In genomic region chr1:172883387-172883791, GRCh38 we compare ENCODE assay signal across 11 cellular contexts.
DNase-seq lines count a peak whose midpoint lies in the region; ATAC-seq and TF ChIP-seq lines count a peak whose summit lies in the region.
"Had no signal": no experiment of that assay in that cellular context is flagged by ENCODE, and none has a peak within 500 bp of the region (broad histone marks: within the 10 kb centered on the region; RNA-seq: fewer than 3 reads in every experiment).

No MANE protein-coding gene starts in this region.

- no peaks in the 10 kb centered on the region for H3K27me3 ChIP-seq in CD8-positive, alpha-beta memory T cell (ENCODE audit: insufficient read depth, low read length, poor library complexity, severe bottlenecking)
- H3K27me3 ChIP-seq in testis = no peaks in the 10 kb centered on the region

- no peak overlapping the region for H3K27ac ChIP-seq in CD8-positive, alpha-beta memory T cell (ENCODE audit: low read depth, low read length)
- no peak overlapping the region for H3K27ac ChIP-seq in testis

- peaks cover 12% of the 10 kb centered on the region for H3K4me1 ChIP-seq in CD8-positive, alpha-beta memory T cell (ENCODE audit: insufficient read depth, low read length)
- H3K4me1 ChIP-seq in testis = no peaks in the 10 kb centered on the region

- no peak for DNase-seq in CD8-positive, alpha-beta memory T cell
- DNase-seq in amniotic epithelial cell (ENCODE audit: low read depth) (peak; percentile 28), CD14-positive monocyte (ENCODE audit: low spot score) (no peak), mucosa of gallbladder (ENCODE audit: low spot score) (no peak), testis (no peak)
- DNase-seq: activated naive CD4-positive, alpha-beta T cell treated with anti-CD3 and anti-CD28 coated beads, Interleukin-2, amount 10 ng/mL, durations not matched to agents 7 days and 5 days; NCI-H748 treated with DMSO at 0.1 percent for 48 hours; T-helper 9 cell had no signal

- peaks cover 0 to 3% (median 1%) of the 10 kb centered on the region in 5 donors for H3K9me3 Mint-ChIP-seq in CD8-positive, alpha-beta memory T cell
- no peaks in the 10 kb centered on the region for H3K9me3 Mint-ChIP-seq in CD14-positive monocyte

- H3K4me3 Mint-ChIP-seq in CD8-positive, alpha-beta memory T cell = peak overlapping the region in 6 of 7 donors; percentile 30 to 82 (median 65)
- H3K4me3 Mint-ChIP-seq in CD14-positive monocyte = peak overlapping the region in 1 of 2 donors; percentile 30
- H3K4me3 Mint-ChIP-seq: activated naive CD4-positive, alpha-beta T cell treated with anti-CD3 and anti-CD28 coated beads, Interleukin-2, amount 10 ng/mL, durations not matched to agents 7 days and 5 days had no signal

- H3K27ac Mint-ChIP-seq in CD8-positive, alpha-beta memory T cell = peak overlapping the region in 5 of 8 donors; percentile 9 to 78 (median 24)
- no peak overlapping the region for H3K27ac Mint-ChIP-seq in CD14-positive monocyte
- H3K27ac Mint-ChIP-seq: activated naive CD4-positive, alpha-beta T cell treated with anti-CD3 and anti-CD28 coated beads, Interleukin-2, amount 10 ng/mL, durations not matched to agents 7 days and 5 days had no signal

- peak overlapping the region; percentile 29 for H3K4me3 ChIP-seq in CD8-positive, alpha-beta memory T cell (ENCODE audit: low read length)
- no peak overlapping the region for H3K4me3 ChIP-seq in testis

- H3K4me1 Mint-ChIP-seq in CD8-positive, alpha-beta memory T cell = peaks cover 14 to 27% (median 22%) of the 10 kb centered on the region in 3 donors
- H3K4me1 Mint-ChIP-seq in CD14-positive monocyte = peaks cover 10% of the 10 kb centered on the region

- WGBS in testis, 2 donors = 75 to 83% methylated on average over 3 of the region's 3 CpGs

- POLR2A ChIA-PET in CD8-positive, alpha-beta memory T cell (lab: Charles Lee) = interaction anchor here (1.0 kb wide), 1 partner anchor 11 kb away, joined by 3 read pairs; no protein-coding TSS in a partner anchor

- no peaks in the 10 kb centered on the region for H3K36me3 ChIP-seq in CD8-positive, alpha-beta memory T cell (ENCODE audit: insufficient read depth, low read length)
- no peaks in the 10 kb centered on the region for H3K36me3 ChIP-seq in testis (ENCODE audit: low read depth, missing control alignments)

- ATAC-seq in GM19397 (IDR thresholded peaks at IDR 0.05; ENCODE audit: unreplicated experiment) (peak; percentile 61), HG03378 (IDR thresholded peaks at IDR 0.05; ENCODE audit: unreplicated experiment) (peak; percentile 61), GM21360 (IDR thresholded peaks at IDR 0.05; ENCODE audit: unreplicated experiment) (no peak)

- H3K36me3 Mint-ChIP-seq in CD8-positive, alpha-beta memory T cell = peaks cover 0 to 6% (median 0%) of the 10 kb centered on the region in 3 donors
- H3K36me3 Mint-ChIP-seq in CD14-positive monocyte = no peaks in the 10 kb centered on the region
- H3K36me3 Mint-ChIP-seq: activated naive CD4-positive, alpha-beta T cell treated with anti-CD3 and anti-CD28 coated beads, Interleukin-2, amount 10 ng/mL, durations not matched to agents 7 days and 5 days had no signal

- TF ChIP-seq POLR2A in testis (IDR thresholded peaks at IDR 0.05) = no peak

- TF ChIP-seq CTCF in CD14-positive monocyte (IDR thresholded peaks at IDR 0.05) = no peak
- no peak for TF ChIP-seq CTCF in testis (IDR thresholded peaks at IDR 0.05)

- H3K27me3 Mint-ChIP-seq in CD8-positive, alpha-beta memory T cell = peaks cover 3 to 16% of the 10 kb centered on the region in 2 donors
- H3K27me3 Mint-ChIP-seq in CD14-positive monocyte (ENCODE audit: low read depth in 3 of 3) = peaks cover 0 to 2% (median 0%) of the 10 kb centered on the region in 3 donors

- no peaks in the 10 kb centered on the region for H3K9me3 ChIP-seq in CD8-positive, alpha-beta memory T cell (ENCODE audit: low read length)
- H3K9me3 ChIP-seq in testis = no peaks in the 10 kb centered on the region

- intact Hi-C loops in CD14-positive monocyte (cut with micrococcal nuclease) (no loop called here), testis (cut with DNase I; ENCODE audit: low total_unique reads) (no loop called here)

- CTCF ChIA-PET in CD8-positive, alpha-beta memory T cell (lab: Charles Lee) = interaction anchor here (1.2 kb wide), 1 partner anchor 104 kb away, joined by 3 read pairs; no protein-coding TSS in a partner anchor

Comparison
In these comparisons a context has a peak if more than half of its experiments do, and no peak if none do; other contexts are left out.
1. H3K27ac Mint-ChIP-seq: peak in CD8-positive, alpha-beta memory T cell (5 of 8); none in CD14-positive monocyte (0 of 7).